ENCODE assay signal across 14 cellular contexts in the genomic region with DNA sequence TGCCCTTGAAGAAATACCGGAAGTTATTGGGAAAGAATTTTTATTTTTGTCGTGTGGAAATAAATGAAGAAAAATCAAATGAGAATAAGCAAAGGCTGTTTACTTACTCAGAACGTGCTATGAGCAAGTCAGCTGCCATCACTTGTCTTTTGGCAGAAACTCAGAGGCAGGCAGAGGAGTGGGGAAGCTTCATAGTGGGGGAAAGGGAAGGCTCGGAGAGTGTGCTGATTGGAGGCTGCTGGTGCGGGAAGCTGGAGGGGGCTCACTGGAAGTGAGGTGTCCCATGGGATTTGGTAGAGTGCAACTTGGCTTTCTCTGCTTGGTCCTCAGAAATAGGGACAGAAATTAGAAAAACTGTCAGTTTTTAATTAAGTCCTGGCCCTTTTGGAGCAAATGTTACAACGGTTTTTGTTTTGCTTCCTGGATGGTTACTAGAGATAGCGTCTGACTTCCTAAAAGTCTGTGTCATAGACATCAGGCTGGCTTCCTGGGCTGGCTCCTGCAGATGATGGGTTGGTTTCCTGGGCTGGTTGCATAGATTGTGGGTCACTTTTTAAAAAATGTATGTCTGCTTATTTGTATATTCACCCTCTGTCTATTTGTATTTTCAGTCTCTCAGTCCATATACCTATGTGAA.
A peak's percentile ranks its signal among the peaks of the same experiment; 100 is the strongest.
DNase-seq lines count a peak whose midpoint lies in the region; ATAC-seq and TF ChIP-seq lines count a peak whose summit lies in the region.
"Had no signal": no experiment of that assay in that cellular context is flagged by ENCODE, and none has a peak within 500 bp of the region (broad histone marks: within the 10 kb centered on the region; RNA-seq: fewer than 3 reads in every experiment).

No MANE protein-coding gene starts in this region.

- no peaks in the 10 kb centered on the region for H3K9me3 Mint-ChIP-seq in chondrocyte (ENCODE audit: low read depth)

- 100% methylated on average over 1 of the region's 7 CpGs for WGBS in trophoblast cell (ENCODE audit: extremely low coverage, insufficient coverage, insufficient read length)

- peak overlapping the region; percentile 43 for H2AFZ ChIP-seq in trophoblast cell (ENCODE audit: insufficient read depth, low read length, poor library complexity)

- H3K4ac ChIP-seq in trophoblast cell (ENCODE audit: low read depth, low read length): peak overlapping the region; percentile 71

- TF ChIP-seq CTCF in NB4 (IDR thresholded peaks at IDR 0.05; ENCODE audit: low read depth, low read length): no peak
- TF ChIP-seq CTCF in fibroblast of mammary gland (conservative IDR thresholded peaks at IDR 0.05; ENCODE audit: control insufficient read depth, insufficient read depth, low read depth, low read length): no peak
- no peak for TF ChIP-seq CTCF in chondrocyte (IDR thresholded peaks at IDR 0.05)
- no peak for TF ChIP-seq CTCF in omental fat pad (IDR thresholded peaks at IDR 0.05)
- TF ChIP-seq CTCF in dorsolateral prefrontal cortex (IDR thresholded peaks at IDR 0.05 in 54 of 56, conservative IDR thresholded peaks at IDR 0.05 in 2 of 56; ENCODE audit: low read depth in 1 of 56, partially characterized antibody in 56 of 56): no peak

- TF ChIP-seq POLR2A in NB4 (IDR thresholded peaks at IDR 0.05; ENCODE audit: extremely low read depth, insufficient read length): no peak

- peak overlapping the region; percentile 86 for H2BK5ac ChIP-seq in trophoblast cell (ENCODE audit: low read depth, low read length, poor library complexity)

- H3K4me1 Mint-ChIP-seq in chondrocyte (ENCODE audit: low read depth): peaks cover 49% of the 10 kb centered on the region

- H3K23ac ChIP-seq in trophoblast cell (ENCODE audit: low read length): no peak overlapping the region

- peaks cover 6% of the 10 kb centered on the region for H3K79me2 ChIP-seq in trophoblast cell (ENCODE audit: control insufficient read depth, insufficient read depth, low read length, poor library complexity)

- peak overlapping the region; percentile 68 for H4K8ac ChIP-seq in trophoblast cell (ENCODE audit: low read depth, low read length)

- no peaks in the 10 kb centered on the region for H3K27me3 Mint-ChIP-seq in chondrocyte (ENCODE audit: low read depth)

- peak overlapping the region; percentile 93 for H3K14ac ChIP-seq in trophoblast cell (ENCODE audit: low read length)

- H3K9me3 ChIP-seq in trophoblast cell (ENCODE audit: insufficient read depth, low read depth, low read length): no peaks in the 10 kb centered on the region
- H3K9me3 ChIP-seq: body of pancreas, mucosa of descending colon had no signal

- DNase-seq in ELR (ENCODE audit: low read depth) (peak; percentile 28), NB4 (ENCODE audit: low read depth) (peak; percentile 15), fibroblast of mammary gland (ENCODE audit: low read depth) (peak; percentile 28), trophoblast cell (peak in 1 of 2 donors; percentile 34), chondrocyte (ENCODE audit: low spot score) (no peak), putamen (ENCODE audit: low spot score) (no peak), omental fat pad (ENCODE audit: low spot score) (no peak), dorsolateral prefrontal cortex (no peak)
- DNase-seq: activated CD4-positive, alpha-beta T cell treated with anti-CD3 and anti-CD28 coated beads, Interleukin-2, amount 50 U/mL, for 48 hours; body of pancreas; Calu3; mucosa of descending colon; NCI-H187 treated with DMSO at 0.1 percent for 48 hours; substantia nigra had no signal

- H3K27ac ChIP-seq in trophoblast cell (ENCODE audit: low read depth, low read length) (peak overlapping the region; percentile 60), dorsolateral prefrontal cortex (no peak overlapping the region)
- H3K27ac ChIP-seq: body of pancreas had no signal

- H3K27me3 ChIP-seq in trophoblast cell (ENCODE audit: insufficient read depth, low read length) (no peaks in the 10 kb centered on the region), dorsolateral prefrontal cortex (peaks cover 0 to 7% (median 0%) of the 10 kb centered on the region in 45 donors)
- H3K27me3 ChIP-seq: body of pancreas had no signal

- H3K79me1 ChIP-seq in trophoblast cell (ENCODE audit: low read length): peaks cover 42% of the 10 kb centered on the region

- H3K36me3 Mint-ChIP-seq in chondrocyte (ENCODE audit: low read depth): peaks cover 1% of the 10 kb centered on the region

- no peak overlapping the region for H3K4me2 ChIP-seq in trophoblast cell (ENCODE audit: low read length)

- peaks cover 23 to 29% of the 10 kb centered on the region in 2 experiments for H3K4me1 ChIP-seq in trophoblast cell (ENCODE audit: control insufficient read depth in 1 of 2, insufficient read depth in 2 of 2, low read length in 2 of 2)
- H3K4me1 ChIP-seq: body of pancreas had no signal

- H3K36me3 ChIP-seq in trophoblast cell (ENCODE audit: control insufficient read depth in 1 of 2, insufficient read depth in 2 of 2, low read length in 2 of 2): no peaks in the 10 kb centered on the region

- H4K91ac ChIP-seq in trophoblast cell (ENCODE audit: low read depth, low read length): peak overlapping the region; percentile 96

- H3K4me3 Mint-ChIP-seq in chondrocyte (ENCODE audit: unreplicated experiment): no peak overlapping the region

- intact Hi-C loops in dorsolateral prefrontal cortex (cut with DNase I): no loop called here

- ATAC-seq in omental fat pad (ENCODE audit: low FRiP score): no peak
- ATAC-seq: body of pancreas, mucosa of descending colon had no signal

- peak overlapping the region; percentile 97 for H2BK120ac ChIP-seq in trophoblast cell (ENCODE audit: insufficient read depth, low read length, poor library complexity)

- no peak overlapping the region for H3K9ac ChIP-seq in trophoblast cell (ENCODE audit: low read length)

- peak overlapping the region; percentile 92 for H3K18ac ChIP-seq in trophoblast cell (ENCODE audit: low read length)

- peak overlapping the region; percentile 99 for H2BK12ac ChIP-seq in trophoblast cell (ENCODE audit: low read length)

- H3K4me3 ChIP-seq in NB4 (ENCODE audit: low read depth, low read length) (no peak overlapping the region), fibroblast of mammary gland (ENCODE audit: control insufficient read depth, low read depth, low read length) (no peak overlapping the region), trophoblast cell (ENCODE audit: low read depth, low read length) (no peak overlapping the region), dorsolateral prefrontal cortex (no peak overlapping the region)
- H3K4me3 ChIP-seq: body of pancreas, mucosa of descending colon had no signal

- peak overlapping the region; percentile 91 for H2AK5ac ChIP-seq in trophoblast cell (ENCODE audit: low read length)

- H3K27ac Mint-ChIP-seq in chondrocyte (ENCODE audit: unreplicated experiment): no peak overlapping the region

- H4K12ac ChIP-seq in trophoblast cell (ENCODE audit: low read depth, low read length): no peak overlapping the region

Comparison
In these comparisons a context has a peak if more than half of its experiments do, and no peak if none do; other contexts are left out.
1. DNase-seq: peak in ELR (single experiment), NB4 (single experiment) and fibroblast of mammary gland (single experiment); none in chondrocyte (single experiment), putamen (single experiment), omental fat pad (single experiment) and dorsolateral prefrontal cortex (0 of 10).